Comparison of ENCODE assay signal across 11 cellular contexts in genomic region chr1:204366759-204367158, GRCh38. TPM values are rescaled to one million over a fixed set of nuclear protein-coding genes. Genes with fewer than 3 reads are reported as not detected.
DNase-seq lines count a peak whose midpoint lies in the region; ATAC-seq and TF ChIP-seq lines count a peak whose summit lies in the region.
"Had no signal": no experiment of that assay in that cellular context is flagged by ENCODE, and none has a peak within 500 bp of the region (broad histone marks: within the 10 kb centered on the region; RNA-seq: fewer than 3 reads in every experiment).

No MANE protein-coding gene starts in this region.

- H3K9me3 ChIP-seq in PC-3 (ENCODE audit: low read length) = no peaks in the 10 kb centered on the region
- no peaks in the 10 kb centered on the region for H3K9me3 ChIP-seq in tibial artery

- no TSS peak for BruUV-seq in PC-3 (replicated peaks; lab: Mats Ljungman, UMichigan)

- DNase-seq in AG09309 (ENCODE audit: low read depth) = no peak
- DNase-seq in GM10248 (ENCODE audit: extremely low spot score) = no peak
- peak; percentile 45 for DNase-seq in PC-3
- DNase-seq in fibroblast of the aortic adventitia (ENCODE audit: low read depth) = no peak
- DNase-seq in tibial artery = no peak
- DNase-seq in stimulated activated CD4-positive, alpha-beta T cell treated with anti-CD3 and anti-CD28 coated beads, Interleukin-4, amount 100 ng/mL, for 24 hours = no peak
- DNase-seq in activated naive CD4-positive, alpha-beta T cell treated with anti-CD3 and anti-CD28 coated beads, Interleukin-2, amount 50 U/mL, for 16 hours = no peak
- DNase-seq: activated effector memory CD4-positive, alpha-beta T cell treated with Interleukin-2 at 50 U/mL for 16 hours; foreskin melanocyte; occipital lobe had no signal

- intact Hi-C loops in PC-3 (cut with micrococcal nuclease) (no loop called here), tibial artery (cut with DNase I; ENCODE audit: low total_unique reads) (no loop called here)

- peak; percentile 41 for ATAC-seq in PC-3
- no peak for ATAC-seq in HG03442 (IDR thresholded peaks at IDR 0.05; ENCODE audit: unreplicated experiment)

- H3K9ac ChIP-seq in PC-3 (ENCODE audit: low read length) = no peak overlapping the region

- H3K27ac ChIP-seq in PC-3 (ENCODE audit: low read length) (no peak overlapping the region), tibial artery (no peak overlapping the region)

- H2AFZ ChIP-seq in PC-3 (ENCODE audit: low read length) = no peak overlapping the region

- peaks cover 36% of the 10 kb centered on the region for H3K36me3 ChIP-seq in PC-3 (ENCODE audit: low read depth, low read length)
- H3K36me3 ChIP-seq in tibial artery = no peaks in the 10 kb centered on the region

- TF ChIP-seq CTCF in AG09309 (IDR thresholded peaks at IDR 0.05; ENCODE audit: control insufficient read depth, insufficient read depth, low read depth, low read length, missing control alignments) (peak; percentile 53), GM10248 (IDR thresholded peaks at IDR 0.05; ENCODE audit: control extremely low read depth, extremely low read depth, low read depth, missing control alignments) (peak; percentile 37), PC-3 (conservative IDR thresholded peaks at IDR 0.05; ENCODE audit: low read depth, low read length) (peak; percentile 75), fibroblast of the aortic adventitia (IDR thresholded peaks at IDR 0.05; ENCODE audit: insufficient read depth, low read length) (peak; percentile 49), tibial artery (IDR thresholded peaks at IDR 0.05) (peak in 1 of 2 experiments; percentile 10)

- H3K27me3 ChIP-seq in PC-3 (ENCODE audit: low read length) (no peaks in the 10 kb centered on the region), tibial artery (peaks cover 0 to 18% of the 10 kb centered on the region in 2 donors)

- H3K4me2 ChIP-seq in PC-3 (ENCODE audit: low read length) = no peak overlapping the region

- H3K4me3 ChIP-seq in AG09309 (ENCODE audit: control insufficient read depth, low read depth, low read length) (no peak overlapping the region), PC-3 (ENCODE audit: low read length) (no peak overlapping the region), fibroblast of the aortic adventitia (ENCODE audit: low read depth, low read length) (no peak overlapping the region), tibial artery (no peak overlapping the region)

- POLR2A ChIA-PET in GM10248 (lab: Yijun Ruan, JAX) = no interaction called here
- POLR2A ChIA-PET in PC-3 (lab: Charles Lee; ENCODE audit: unreplicated experiment) = no interaction called here

- H4K20me1 ChIP-seq in PC-3 (ENCODE audit: low read length) = 0 out of 2 replicates have a peak, but pooled peaks cover 3% of the 10 kb centered on the region

- H3K4me1 ChIP-seq in PC-3 (ENCODE audit: insufficient read depth, low read length) = peaks cover 21% of the 10 kb centered on the region; the same call in 1 of the 2 replicates
- H3K4me1 ChIP-seq in tibial artery = peaks cover 0 to 7% (median 4%) of the 10 kb centered on the region in 4 donors

- H3F3A ChIP-seq in PC-3 (ENCODE audit: low read length, unreplicated experiment) = no peaks in the 10 kb centered on the region

- H3K9me2 ChIP-seq in PC-3 (replicated peaks; ENCODE audit: low read length) = no peaks in the 10 kb centered on the region

- CTCF ChIA-PET in GM10248 (lab: Yijun Ruan, JAX) (interaction anchor here (1.2 to 2.0 kb wide), 2 partner anchors 13 to 108 kb away, joined by 3 to 5 read pairs; no protein-coding TSS in a partner anchor), PC-3 (lab: Charles Lee) (no interaction called here)

- peaks cover 75% of the 10 kb centered on the region for H3K79me2 ChIP-seq in PC-3 (ENCODE audit: low read length)

RNA-seq across cellular contexts. Expression of gene PLEKHA6, which starts 7.0 kb away (rescaled TPM):
- total RNA-seq in PC-3 (2014; rRNA removed) (53.8 and 64.3 TPM in 2 replicates), fibroblast of the aortic adventitia (ENCODE audit: low replicate concordance) (3.6 and 5.1 TPM in 2 replicates)

RNA-seq across cellular contexts. Expression of gene PPP1R15B, which starts 44.9 kb away (rescaled TPM):
- total RNA-seq in PC-3 (2014; rRNA removed) (50.7 and 57.5 TPM in 2 replicates), fibroblast of the aortic adventitia (ENCODE audit: low replicate concordance) (20.0 and 30.3 TPM in 2 replicates)
